Comparison of ENCODE assay signal across 28 cellular contexts in the genomic region with DNA sequence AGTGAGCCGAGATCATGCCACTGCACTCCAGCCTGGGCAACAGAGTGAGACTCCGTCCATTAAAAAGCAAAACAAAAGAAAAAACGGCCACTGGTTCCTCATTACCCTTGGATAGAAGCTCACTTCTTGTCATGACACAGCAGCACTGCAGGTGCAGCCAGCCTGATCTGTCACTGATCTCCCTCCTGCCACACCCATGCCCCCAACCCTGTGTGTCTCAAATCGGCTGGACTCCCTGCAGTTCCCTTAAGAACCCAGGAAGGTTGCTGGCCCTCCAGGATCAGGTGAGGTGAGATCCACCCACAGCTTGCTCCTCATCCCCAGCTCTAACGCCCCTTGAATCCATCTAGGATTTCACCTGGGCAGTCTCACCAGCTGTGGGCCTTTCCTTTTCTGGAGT. TPM values are rescaled to one million over a fixed set of nuclear protein-coding genes. Genes with fewer than 3 reads are reported as not detected.
"Had no signal": no experiment of that assay in that cellular context is flagged by ENCODE, and none has a peak within 500 bp of the region (broad histone marks: within the 10 kb centered on the region; RNA-seq: fewer than 3 reads in every experiment).

No MANE protein-coding gene starts in this region.

- DNase-seq: colonic mucosa; effector CD8-positive, alpha-beta T cell; foreskin keratinocyte; hypothalamus; mucosa of descending colon; naive B cell; pancreas; stimulated activated CD4-positive, alpha-beta T cell treated with anti-CD3 and anti-CD28 coated beads, Interleukin-12 subunit alpha, Interleukin-12 subunit beta, amount 100 ng/mL, for 4 hours; stimulated activated CD4-positive, alpha-beta T cell treated with anti-CD3 and anti-CD28 coated beads, Interleukin-1b, Interleukin-23, amount 100 ng/mL, for 48 hours; stimulated activated CD4-positive, alpha-beta T cell treated with anti-CD3 and anti-CD28 coated beads, Interleukin-4, amount 100 ng/mL, for 1 hour; stimulated activated CD8-positive, alpha-beta memory T cell treated with anti-CD3 and anti-CD28 coated beads, Interleukin-4, amount 100 ng/mL, for 48 hours; stimulated activated naive CD4-positive, alpha-beta T cell; stimulated activated naive CD8-positive, alpha-beta T cell treated with anti-CD3 and anti-CD28 coated beads, Interleukin-15, amount 100 ng/mL, for 72 hours; transverse colon had no signal

- H3K27ac ChIP-seq: colonic mucosa, esophagus muscularis mucosa, foreskin keratinocyte, neutrophil, pancreas, right lobe of liver, suprapubic skin, transverse colon, vagina had no signal

- H3K27me3 Mint-ChIP-seq: natural killer cell treated with Interleukin-12 subunit alpha and Interleukin-12 subunit beta and Interleukin-15 and Interleukin-18, amount 100 ng/mL, for 72 hours; stimulated activated naive CD8-positive, alpha-beta T cell treated with anti-CD3 and anti-CD28 coated beads, Interleukin-15, amount 100 ng/mL, for 72 hours had no signal

- ATAC-seq: foreskin keratinocyte; mucosa of descending colon; natural killer cell treated with Interleukin-12 subunit alpha and Interleukin-12 subunit beta and Interleukin-15 and Interleukin-18, amount 100 ng/mL, for 72 hours; pancreas; right lobe of liver; stimulated activated naive CD8-positive, alpha-beta T cell treated with anti-CD3 and anti-CD28 coated beads, Interleukin-15, amount 100 ng/mL, for 72 hours had no signal

- H3K9me3 Mint-ChIP-seq: dendritic cell treated with granulocyte-macrophage colony-stimulating factor and Interleukin-4, amounts not matched to agents 40 ng/mL and 50 ng/mL, for 4 days; memory B cell; mesothelial cell of epicardium; natural killer cell treated with Interleukin-12 subunit alpha and Interleukin-12 subunit beta and Interleukin-15 and Interleukin-18, amount 100 ng/mL, for 72 hours had no signal

- H3K36me3 Mint-ChIP-seq: natural killer cell treated with Interleukin-12 subunit alpha and Interleukin-12 subunit beta and Interleukin-15 and Interleukin-18, amount 100 ng/mL, for 72 hours had no signal

- H3K4me1 ChIP-seq: colonic mucosa, esophagus muscularis mucosa, foreskin keratinocyte, pancreas, right lobe of liver, suprapubic skin, vagina had no signal

- H3K4me3 ChIP-seq: colonic mucosa, esophagus muscularis mucosa, lung, mucosa of descending colon, pancreas, right lobe of liver, smooth muscle cell, suprapubic skin, transverse colon, vagina had no signal

- H3K27ac Mint-ChIP-seq: dendritic cell treated with granulocyte-macrophage colony-stimulating factor and Interleukin-4, amounts not matched to agents 40 ng/mL and 50 ng/mL, for 4 days; memory B cell; mesothelial cell of epicardium; natural killer cell treated with Interleukin-12 subunit alpha and Interleukin-12 subunit beta and Interleukin-15 and Interleukin-18, amount 100 ng/mL, for 72 hours; progenitor cell of endocrine pancreas had no signal

- H3K4me3 Mint-ChIP-seq: dendritic cell treated with granulocyte-macrophage colony-stimulating factor and Interleukin-4, amounts not matched to agents 40 ng/mL and 50 ng/mL, for 4 days; memory B cell; mesothelial cell of epicardium; naive B cell; natural killer cell treated with Interleukin-12 subunit alpha and Interleukin-12 subunit beta and Interleukin-15 and Interleukin-18, amount 100 ng/mL, for 72 hours; neural crest cell; stimulated activated naive CD8-positive, alpha-beta T cell treated with anti-CD3 and anti-CD28 coated beads, Interleukin-15, amount 100 ng/mL, for 72 hours had no signal

- H3K36me3 ChIP-seq: colonic mucosa, pancreas, right lobe of liver, suprapubic skin, transverse colon, vagina had no signal

- H3K27me3 ChIP-seq: colonic mucosa, esophagus muscularis mucosa, foreskin keratinocyte, neutrophil, pancreas, right lobe of liver, suprapubic skin, transverse colon, vagina had no signal

- H3K9me3 ChIP-seq: colonic mucosa, esophagus muscularis mucosa, mucosa of descending colon, neutrophil, pancreas, right lobe of liver, suprapubic skin, transverse colon, vagina had no signal

- H3K4me1 Mint-ChIP-seq: mesothelial cell of epicardium; stimulated activated naive CD8-positive, alpha-beta T cell treated with anti-CD3 and anti-CD28 coated beads, Interleukin-15, amount 100 ng/mL, for 72 hours had no signal

RNA-seq across cellular contexts. Expression of gene NNAT, which starts 26.3 kb away (rescaled TPM):
- total RNA-seq: liver, right lobe of liver, smooth muscle cell had no signal
